Comparison of ENCODE assay signal across 28 cellular contexts in genomic region chr19:57800696-57801095, GRCh38. TPM values are rescaled to one million over a fixed set of nuclear protein-coding genes. Genes with fewer than 3 reads are reported as not detected.
A peak's percentile ranks its signal among the peaks of the same experiment; 100 is the strongest.
DNase-seq lines count a peak whose midpoint lies in the region; ATAC-seq, FAIRE-seq and TF ChIP-seq lines count a peak whose summit lies in the region.
"Had no signal": no experiment of that assay in that cellular context is flagged by ENCODE, and none has a peak within 500 bp of the region (broad histone marks: within the 10 kb centered on the region; RNA-seq: fewer than 3 reads in every experiment).

No MANE protein-coding gene starts in this region.

- H3K4me1 ChIP-seq in astrocyte (ENCODE audit: insufficient read depth, low read length) = peaks cover 11% of the 10 kb centered on the region
- peaks cover 59% of the 10 kb centered on the region for H3K4me1 ChIP-seq in neural progenitor cell
- H3K4me1 ChIP-seq in gastroesophageal sphincter = peaks cover 0 to 54% (median 8%) of the 10 kb centered on the region in 3 donors

- no peaks in the 10 kb centered on the region for H3K9me3 ChIP-seq in astrocyte (ENCODE audit: insufficient read depth, low read depth, low read length)
- H3K9me3 ChIP-seq in neural progenitor cell (ENCODE audit: low read depth) = no peaks in the 10 kb centered on the region
- no peaks in the 10 kb centered on the region for H3K9me3 ChIP-seq in gastroesophageal sphincter
- H3K9me3 ChIP-seq: body of pancreas, Caco-2, upper lobe of left lung had no signal

- H3K4me3 ChIP-seq in astrocyte (ENCODE audit: insufficient read depth, low read depth, low read length) (no peak overlapping the region), neural progenitor cell (peak overlapping the region; percentile 8), gastroesophageal sphincter (no peak overlapping the region)
- H3K4me3 ChIP-seq: body of pancreas, upper lobe of left lung had no signal

- no peaks in the 10 kb centered on the region for H3K9me3 Mint-ChIP-seq in astrocyte (ENCODE audit: unreplicated experiment)
- H3K9me3 Mint-ChIP-seq in glutamatergic neuron (ENCODE audit: unreplicated experiment) = peaks cover 4% of the 10 kb centered on the region
- peaks cover 4% of the 10 kb centered on the region for H3K9me3 Mint-ChIP-seq in neural progenitor cell

- H3K4me1 Mint-ChIP-seq in astrocyte (ENCODE audit: low read depth, unreplicated experiment) (peaks cover 30% of the 10 kb centered on the region), glutamatergic neuron (ENCODE audit: low read depth, unreplicated experiment) (peaks cover 18% of the 10 kb centered on the region), neural progenitor cell (peaks cover 42% of the 10 kb centered on the region)

- H3K4me2 ChIP-seq in astrocyte (ENCODE audit: low read length) = no peak overlapping the region
- H3K4me2 ChIP-seq in neural progenitor cell = peak overlapping the region; percentile 38

- H3K9ac ChIP-seq in astrocyte (ENCODE audit: low read length) (no peak overlapping the region), neural progenitor cell (no peak overlapping the region)

- no peak for FAIRE-seq in astrocyte (lab: Jason Lieb, UNC)
- FAIRE-seq: GM18507, small intestine had no signal

- no peak for TF ChIP-seq CTCF in astrocyte (IDR thresholded peaks at IDR 0.05; ENCODE audit: insufficient read depth, low read depth, low read length)
- TF ChIP-seq CTCF in glutamatergic neuron (IDR thresholded peaks at IDR 0.05; ENCODE audit: partially characterized antibody, unreplicated experiment) = no peak
- no peak for TF ChIP-seq CTCF in neural progenitor cell (IDR thresholded peaks at IDR 0.05)
- no peak for TF ChIP-seq CTCF in gastroesophageal sphincter (IDR thresholded peaks at IDR 0.05)

- ATAC-seq in GM18858 (IDR thresholded peaks at IDR 0.05; ENCODE audit: unreplicated experiment) (no peak), gastroesophageal sphincter (no peak), HG02970 (IDR thresholded peaks at IDR 0.05; ENCODE audit: low FRiP score, unreplicated experiment) (no peak), GM21390 (IDR thresholded peaks at IDR 0.05; ENCODE audit: unreplicated experiment) (no peak)
- ATAC-seq: body of pancreas had no signal

- H3K27ac ChIP-seq in astrocyte (ENCODE audit: low read depth, low read length) (no peak overlapping the region), neural progenitor cell (peak overlapping the region; percentile 55), gastroesophageal sphincter (no peak overlapping the region)
- H3K27ac ChIP-seq: C4-2B had no signal

- no peak for TF ChIP-seq POLR2A in gastroesophageal sphincter (IDR thresholded peaks at IDR 0.05)

- no peak for TF ChIP-seq EP300 in gastroesophageal sphincter (IDR thresholded peaks at IDR 0.05)

- peaks cover 6% of the 10 kb centered on the region for H4K20me1 ChIP-seq in astrocyte (ENCODE audit: insufficient read depth, low read length)
- H4K20me1 ChIP-seq in neural progenitor cell (ENCODE audit: low read depth) = no peaks in the 10 kb centered on the region

- H3K27me3 ChIP-seq in astrocyte (ENCODE audit: insufficient read depth, low read length) (no peaks in the 10 kb centered on the region), neural progenitor cell (no peaks in the 10 kb centered on the region), gastroesophageal sphincter (no peaks in the 10 kb centered on the region)
- H3K27me3 ChIP-seq: body of pancreas, upper lobe of left lung had no signal

- H2AFZ ChIP-seq in astrocyte (ENCODE audit: low read depth, low read length) (no peak overlapping the region), neural progenitor cell (replicated peaks) (no peak overlapping the region)

- H3K27me3 Mint-ChIP-seq in astrocyte (ENCODE audit: low read depth, unreplicated experiment) (no peaks in the 10 kb centered on the region), glutamatergic neuron (ENCODE audit: unreplicated experiment) (peaks cover 3% of the 10 kb centered on the region), neural progenitor cell (ENCODE audit: insufficient read depth, low read depth) (peaks cover 12% of the 10 kb centered on the region)

- H3K4me3 Mint-ChIP-seq in astrocyte (ENCODE audit: unreplicated experiment) (peak overlapping the region; percentile 16), glutamatergic neuron (ENCODE audit: unreplicated experiment) (peak overlapping the region; percentile 4), neural progenitor cell (no peak overlapping the region)
- H3K4me3 Mint-ChIP-seq: T-helper 2 cell treated with Interferon-gamma antibody and Interleukin-4, amounts not matched to agents 5 μg/mL and 100 μg/mL, for 36 hours had no signal

- peaks cover 63% of the 10 kb centered on the region for H3F3A ChIP-seq in neural progenitor cell (ENCODE audit: low read depth)

- H3K27ac Mint-ChIP-seq in astrocyte (ENCODE audit: unreplicated experiment) (peak overlapping the region; percentile 20), glutamatergic neuron (ENCODE audit: unreplicated experiment) (peak overlapping the region; percentile 39), neural progenitor cell (peak overlapping the region; percentile 50)
- H3K27ac Mint-ChIP-seq: T-helper 2 cell treated with Interferon-gamma antibody and Interleukin-4, amounts not matched to agents 5 μg/mL and 100 μg/mL, for 36 hours had no signal

- peaks cover 8% of the 10 kb centered on the region for H3K36me3 ChIP-seq in astrocyte (ENCODE audit: insufficient read depth, low read length)
- no peaks in the 10 kb centered on the region for H3K36me3 ChIP-seq in neural progenitor cell
- H3K36me3 ChIP-seq in gastroesophageal sphincter = peaks cover 0 to 15% of the 10 kb centered on the region in 2 donors

- H3K79me2 ChIP-seq in astrocyte (ENCODE audit: insufficient read depth, low read length) = peaks cover 33% of the 10 kb centered on the region
- peaks cover 29% of the 10 kb centered on the region for H3K79me2 ChIP-seq in neural progenitor cell (ENCODE audit: low read depth)

- 64 to 83% methylated on average over 4 to 5 of the region's 5 CpGs for WGBS in gastroesophageal sphincter (ENCODE audit: low coverage in 1 of 2), 2 donors

- H3K36me3 Mint-ChIP-seq in astrocyte (ENCODE audit: low read depth, unreplicated experiment) (peaks cover 14% of the 10 kb centered on the region), glutamatergic neuron (ENCODE audit: unreplicated experiment) (no peaks in the 10 kb centered on the region), neural progenitor cell (peaks cover 24% of the 10 kb centered on the region)

- no peak for DNase-seq in astrocyte (ENCODE audit: low read depth)
- DNase-seq in glutamatergic neuron = no peak
- peak; percentile 80 for DNase-seq in neural progenitor cell (ENCODE audit: low spot score)
- DNase-seq: activated CD4-positive, alpha-beta T cell treated with anti-CD3 and anti-CD28 coated beads for 48 hours; activated naive CD4-positive, alpha-beta T cell; activated T-cell treated with anti-CD3 and anti-CD28 coated beads, Interleukin-2, amount 50 U/mL, for 48 hours; body of pancreas; Caco-2; DMS79; GDM1; head of caudate nucleus; IMR-90; mesenchymal stem cell; NCI-H1048; NCI-H187; NCI-H526; SHP77; small intestine; stimulated activated CD4-positive, alpha-beta T cell treated with anti-CD3 and anti-CD28 coated beads, Interleukin-1b, Interleukin-23, amount 100 ng/mL, for 48 hours; stimulated activated CD8-positive, alpha-beta memory T cell treated with anti-CD3 and anti-CD28 coated beads, Interleukin-4, amount 100 ng/mL, for 48 hours; upper lobe of left lung had no signal

RNA-seq across cellular contexts. Expression of gene ZNF552, which starts 14.0 kb away (rescaled TPM):
- total RNA-seq in astrocyte (7.2 and 9.6 TPM in 2 replicates), glutamatergic neuron (ENCODE audit: unreplicated experiment) (14.9 TPM), neural progenitor cell (ENCODE audit: low replicate concordance) (5.5 and 11.3 TPM in 2 replicates), gastroesophageal sphincter (1 to 10 TPM; 2.7 to 8.7 (median 4.5) TPM)

RNA-seq across cellular contexts. Expression of gene ZNF587B, which starts 29.4 kb away (rescaled TPM):
- total RNA-seq in astrocyte (15.2 and 17.9 TPM in 2 replicates), glutamatergic neuron (ENCODE audit: unreplicated experiment) (16.9 TPM), neural progenitor cell (ENCODE audit: low replicate concordance) (16.4 and 24.7 TPM in 2 replicates), gastroesophageal sphincter (10 to 100 TPM in 2 of 4 donors, 1 to 10 TPM in 2; 7.6 to 14.5 (median 10.7) TPM)

RNA-seq across cellular contexts. Expression of gene ZNF586, which starts 31.2 kb away (rescaled TPM):
- 8.8 and 11.5 TPM in 2 replicates for total RNA-seq in astrocyte
- total RNA-seq in glutamatergic neuron (ENCODE audit: unreplicated experiment) = 22.7 TPM
- total RNA-seq in neural progenitor cell (ENCODE audit: low replicate concordance) = 19.8 and 21.6 TPM in 2 replicates
- 10 to 100 TPM; 12.8 to 20.7 (median 17.1) TPM for total RNA-seq in gastroesophageal sphincter

RNA-seq across cellular contexts. Expression of gene ZNF587, which starts 49.0 kb away (rescaled TPM):
- total RNA-seq in astrocyte (36.7 and 37.4 TPM in 2 replicates), glutamatergic neuron (ENCODE audit: unreplicated experiment) (65.0 TPM), neural progenitor cell (ENCODE audit: low replicate concordance) (30.4 and 48.2 TPM in 2 replicates), gastroesophageal sphincter (10 to 100 TPM in 3 of 4 donors, 1 to 10 TPM in 1; 9.3 to 47.5 (median 17.6) TPM)

RNA-seq across cellular contexts. Expression of gene ZNF776, which starts 54.1 kb away (rescaled TPM):
- total RNA-seq in astrocyte = 17.4 and 17.5 TPM in 2 replicates
- 41.5 TPM for total RNA-seq in glutamatergic neuron (ENCODE audit: unreplicated experiment)
- 33.9 and 48.3 TPM in 2 replicates for total RNA-seq in neural progenitor cell (ENCODE audit: low replicate concordance)
- total RNA-seq in gastroesophageal sphincter = 10 to 100 TPM; 12.1 to 14.9 (median 13.3) TPM
